Comparison of ENCODE assay signal across 9 cellular contexts in genomic region chr9:20997503-20998076, GRCh38. TPM values are rescaled to one million over a fixed set of nuclear protein-coding genes. Genes with fewer than 3 reads are reported as not detected.
A peak's percentile ranks its signal among the peaks of the same experiment; 100 is the strongest.
DNase-seq lines count a peak whose midpoint lies in the region; ATAC-seq, FAIRE-seq and TF ChIP-seq lines count a peak whose summit lies in the region.
"Had no signal": no experiment of that assay in that cellular context is flagged by ENCODE, and none has a peak within 500 bp of the region (broad histone marks: within the 10 kb centered on the region; RNA-seq: fewer than 3 reads in every experiment).

No MANE protein-coding gene starts in this region.

- H3K9me3 ChIP-seq in gastroesophageal sphincter (peaks cover 0 to 14% (median 0%) of the 10 kb centered on the region in 3 donors), small intestine (ENCODE audit: control insufficient read depth, low read depth) (no peaks in the 10 kb centered on the region)

- H3K4me1 ChIP-seq in gastroesophageal sphincter (peaks cover 0 to 26% (median 0%) of the 10 kb centered on the region in 3 donors), small intestine (ENCODE audit: control insufficient read depth in 2 of 2, insufficient read depth in 1 of 2, low read depth in 1 of 2, low read length in 1 of 2) (no peaks in the 10 kb centered on the region)

- TF ChIP-seq CTCF in gastroesophageal sphincter (IDR thresholded peaks at IDR 0.05): no peak

- H3K27ac ChIP-seq in gastroesophageal sphincter (peak overlapping the region in 3 of 4 donors; percentile 2 to 45 (median 26)), small intestine (ENCODE audit: low read depth in 1 of 2, low read length in 1 of 2) (peak overlapping the region in 1 of 2 donors; percentile 70)
- H3K27ac ChIP-seq: cardiac muscle cell had no signal

- peaks cover 0 to 15% of the 10 kb centered on the region in 2 donors for H3K36me3 ChIP-seq in gastroesophageal sphincter
- H3K36me3 ChIP-seq in small intestine (ENCODE audit: control insufficient read depth in 2 of 2, insufficient read depth in 2 of 2, low read length in 2 of 2): peaks cover 0 to 1% of the 10 kb centered on the region in 2 donors

- no peak for TF ChIP-seq EP300 in gastroesophageal sphincter (IDR thresholded peaks at IDR 0.05)

- DNase-seq in small intestine (no peak), GF-D8 (lab: John Stamatoyannopoulos, UW) (no peak), HCEC 1CT (no peak), NCI-H526 treated with DMSO at 0.1 percent for 48 hours (lab: John Stamatoyannopoulos, UW) (no peak)

- no peak overlapping the region for H3K4me3 ChIP-seq in gastroesophageal sphincter
- no peak overlapping the region for H3K4me3 ChIP-seq in small intestine (ENCODE audit: low read depth in 1 of 2, low read length in 2 of 2)
- H3K4me3 ChIP-seq: cardiac muscle cell had no signal

- peak; percentile 80 for ATAC-seq in GM18519 (IDR thresholded peaks at IDR 0.05; ENCODE audit: low FRiP score, unreplicated experiment)
- peak; percentile 86 for ATAC-seq in GM21526 (IDR thresholded peaks at IDR 0.05; ENCODE audit: low FRiP score, unreplicated experiment)
- peak; percentile 50 for ATAC-seq in HG03457 (IDR thresholded peaks at IDR 0.05; ENCODE audit: unreplicated experiment)
- no peak for ATAC-seq in gastroesophageal sphincter

- FAIRE-seq in small intestine (lab: Jason Lieb, UNC): no peak

- WGBS in gastroesophageal sphincter (ENCODE audit: low coverage in 1 of 2), 2 donors: 75 to 79% methylated on average over 2 of the region's 2 CpGs
- 69 to 91% (median 83%) methylated on average over 2 of the region's 2 CpGs for WGBS in small intestine, 3 donors

- H3K27me3 ChIP-seq in gastroesophageal sphincter (no peaks in the 10 kb centered on the region), small intestine (ENCODE audit: control insufficient read depth in 2 of 2, insufficient read depth in 2 of 2, low read length in 2 of 2) (no peaks in the 10 kb centered on the region)
- H3K27me3 ChIP-seq: cardiac muscle cell had no signal

- no peak for TF ChIP-seq POLR2A in gastroesophageal sphincter (IDR thresholded peaks at IDR 0.05)

RNA-seq across cellular contexts. Expression of gene HACD4, which starts 33.9 kb away (rescaled TPM):
- 10 to 100 TPM in 3 of 4 donors, 1 to 10 TPM in 1; 9.8 to 23.9 (median 16.9) TPM for total RNA-seq in gastroesophageal sphincter
- under 1 TPM; 0.22 to 0.94 (median 0.81) TPM for polyA plus RNA-seq in small intestine
